ENCODE assay signal across 1 cellular context in the genomic region with DNA sequence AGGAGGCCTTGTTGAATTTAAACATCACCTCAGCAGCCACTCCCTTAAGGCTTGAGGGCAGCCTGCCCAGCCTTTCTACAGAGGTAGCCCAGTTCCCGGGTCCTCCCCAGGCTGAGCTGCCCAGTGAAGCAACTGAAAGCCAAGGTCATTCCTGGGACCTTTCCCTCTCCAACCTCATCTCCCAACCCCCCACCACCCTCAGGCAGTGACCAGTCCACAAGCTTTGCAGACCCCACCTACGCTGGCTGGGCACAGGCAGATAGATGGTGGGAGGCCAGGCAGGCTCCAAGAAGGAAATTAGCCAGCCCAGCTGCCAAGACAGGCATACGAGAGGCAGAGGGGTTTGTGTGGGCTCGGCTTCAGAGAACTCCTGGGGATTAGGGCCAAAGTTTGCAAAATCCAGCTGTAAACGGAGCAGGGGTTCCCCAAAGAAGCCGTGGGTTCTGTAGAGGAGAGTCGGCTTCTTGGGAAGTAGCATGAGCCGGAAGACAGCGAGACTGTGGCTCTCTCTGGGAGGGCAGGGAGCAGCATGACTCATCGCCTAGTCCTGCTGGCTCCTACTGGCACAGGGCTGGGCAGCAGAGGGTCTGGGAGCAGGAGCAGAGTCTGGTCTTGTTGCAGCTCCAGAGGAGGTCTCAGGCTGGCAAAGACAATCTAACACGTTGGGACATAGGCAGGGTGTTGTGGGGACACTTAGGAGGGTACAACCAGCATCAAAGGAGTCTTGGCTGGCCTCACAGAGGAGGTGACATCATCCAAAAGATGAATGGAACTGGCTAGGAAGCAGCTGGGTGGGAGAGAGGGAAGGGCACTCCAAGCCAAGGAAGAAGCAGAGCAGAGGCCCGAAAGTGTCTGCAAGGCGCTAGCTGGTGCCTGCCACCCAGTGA.
TF ChIP-seq lines count a peak whose summit lies in the region.

No MANE protein-coding gene starts in this region.

TF ChIP-seq in K562, 482 proteins besides CTCF, POLR2A, EP300 and RAD21 (continued from another document):
- TF ChIP-seq CEBPB (tag; IDR thresholded peaks at IDR 0.05), result no peak
- no peak for TF ChIP-seq CCNT2 (IDR thresholded peaks at IDR 0.05; ENCODE audit: borderline replicate concordance, extremely low read depth, insufficient read length, low read depth, low read length)
- TF ChIP-seq, protein P1, sequence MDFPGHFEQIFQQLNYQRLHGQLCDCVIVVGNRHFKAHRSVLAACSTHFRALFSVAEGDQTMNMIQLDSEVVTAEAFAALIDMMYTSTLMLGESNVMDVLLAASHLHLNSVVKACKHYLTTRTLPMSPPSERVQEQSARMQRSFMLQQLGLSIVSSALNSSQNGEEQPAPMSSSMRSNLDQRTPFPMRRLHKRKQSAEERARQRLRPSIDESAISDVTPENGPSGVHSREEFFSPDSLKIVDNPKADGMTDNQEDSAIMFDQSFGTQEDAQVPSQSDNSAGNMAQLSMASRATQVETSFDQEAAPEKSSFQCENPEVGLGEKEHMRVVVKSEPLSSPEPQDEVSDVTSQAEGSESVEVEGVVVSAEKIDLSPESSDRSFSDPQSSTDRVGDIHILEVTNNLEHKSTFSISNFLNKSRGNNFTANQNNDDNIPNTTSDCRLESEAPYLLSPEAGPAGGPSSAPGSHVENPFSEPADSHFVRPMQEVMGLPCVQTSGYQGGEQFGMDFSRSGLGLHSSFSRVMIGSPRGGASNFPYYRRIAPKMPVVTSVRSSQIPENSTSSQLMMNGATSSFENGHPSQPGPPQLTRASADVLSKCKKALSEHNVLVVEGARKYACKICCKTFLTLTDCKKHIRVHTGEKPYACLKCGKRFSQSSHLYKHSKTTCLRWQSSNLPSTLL (IDR thresholded peaks at IDR 0.05), result no peak
- TF ChIP-seq ZNF41 (CRISPR knock-in tag; conservative IDR thresholded peaks at IDR 0.05), result no peak
- TF ChIP-seq, protein P2, sequence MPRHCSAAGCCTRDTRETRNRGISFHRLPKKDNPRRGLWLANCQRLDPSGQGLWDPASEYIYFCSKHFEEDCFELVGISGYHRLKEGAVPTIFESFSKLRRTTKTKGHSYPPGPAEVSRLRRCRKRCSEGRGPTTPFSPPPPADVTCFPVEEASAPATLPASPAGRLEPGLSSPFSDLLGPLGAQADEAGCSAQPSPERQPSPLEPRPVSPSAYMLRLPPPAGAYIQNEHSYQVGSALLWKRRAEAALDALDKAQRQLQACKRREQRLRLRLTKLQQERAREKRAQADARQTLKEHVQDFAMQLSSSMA (CRISPR knock-in tag; IDR thresholded peaks at IDR 0.05), result no peak
- no peak for TF ChIP-seq RBM15 (IDR thresholded peaks at IDR 0.05; ENCODE audit: insufficient read depth, low read length)
- TF ChIP-seq ZNF561 (CRISPR knock-in tag; conservative IDR thresholded peaks at IDR 0.05), result no peak
- TF ChIP-seq, protein P3, sequence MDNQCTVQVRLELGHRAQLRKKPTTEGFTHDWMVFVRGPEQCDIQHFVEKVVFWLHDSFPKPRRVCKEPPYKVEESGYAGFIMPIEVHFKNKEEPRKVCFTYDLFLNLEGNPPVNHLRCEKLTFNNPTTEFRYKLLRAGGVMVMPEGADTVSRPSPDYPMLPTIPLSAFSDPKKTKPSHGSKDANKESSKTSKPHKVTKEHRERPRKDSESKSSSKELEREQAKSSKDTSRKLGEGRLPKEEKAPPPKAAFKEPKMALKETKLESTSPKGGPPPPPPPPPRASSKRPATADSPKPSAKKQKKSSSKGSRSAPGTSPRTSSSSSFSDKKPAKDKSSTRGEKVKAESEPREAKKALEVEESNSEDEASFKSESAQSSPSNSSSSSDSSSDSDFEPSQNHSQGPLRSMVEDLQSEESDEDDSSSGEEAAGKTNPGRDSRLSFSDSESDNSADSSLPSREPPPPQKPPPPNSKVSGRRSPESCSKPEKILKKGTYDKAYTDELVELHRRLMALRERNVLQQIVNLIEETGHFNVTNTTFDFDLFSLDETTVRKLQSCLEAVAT (IDR thresholded peaks at IDR 0.05), result no peak
- TF ChIP-seq, protein P4, sequence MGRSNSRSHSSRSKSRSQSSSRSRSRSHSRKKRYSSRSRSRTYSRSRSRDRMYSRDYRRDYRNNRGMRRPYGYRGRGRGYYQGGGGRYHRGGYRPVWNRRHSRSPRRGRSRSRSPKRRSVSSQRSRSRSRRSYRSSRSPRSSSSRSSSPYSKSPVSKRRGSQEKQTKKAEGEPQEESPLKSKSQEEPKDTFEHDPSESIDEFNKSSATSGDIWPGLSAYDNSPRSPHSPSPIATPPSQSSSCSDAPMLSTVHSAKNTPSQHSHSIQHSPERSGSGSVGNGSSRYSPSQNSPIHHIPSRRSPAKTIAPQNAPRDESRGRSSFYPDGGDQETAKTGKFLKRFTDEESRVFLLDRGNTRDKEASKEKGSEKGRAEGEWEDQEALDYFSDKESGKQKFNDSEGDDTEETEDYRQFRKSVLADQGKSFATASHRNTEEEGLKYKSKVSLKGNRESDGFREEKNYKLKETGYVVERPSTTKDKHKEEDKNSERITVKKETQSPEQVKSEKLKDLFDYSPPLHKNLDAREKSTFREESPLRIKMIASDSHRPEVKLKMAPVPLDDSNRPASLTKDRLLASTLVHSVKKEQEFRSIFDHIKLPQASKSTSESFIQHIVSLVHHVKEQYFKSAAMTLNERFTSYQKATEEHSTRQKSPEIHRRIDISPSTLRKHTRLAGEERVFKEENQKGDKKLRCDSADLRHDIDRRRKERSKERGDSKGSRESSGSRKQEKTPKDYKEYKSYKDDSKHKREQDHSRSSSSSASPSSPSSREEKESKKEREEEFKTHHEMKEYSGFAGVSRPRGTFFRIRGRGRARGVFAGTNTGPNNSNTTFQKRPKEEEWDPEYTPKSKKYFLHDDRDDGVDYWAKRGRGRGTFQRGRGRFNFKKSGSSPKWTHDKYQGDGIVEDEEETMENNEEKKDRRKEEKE (IDR thresholded peaks at IDR 0.05; ENCODE audit: borderline replicate concordance in 1 of 2, control insufficient read depth in 1 of 2, low read depth in 2 of 2, low read length in 1 of 2), result no peak
- no peak for TF ChIP-seq CBX1 (IDR thresholded peaks at IDR 0.05; ENCODE audit: low read depth)
- peak; percentile 33; the same call in 1 of the 2 replicates for TF ChIP-seq ARID1B (IDR thresholded peaks at IDR 0.05)
- TF ChIP-seq, protein P5, sequence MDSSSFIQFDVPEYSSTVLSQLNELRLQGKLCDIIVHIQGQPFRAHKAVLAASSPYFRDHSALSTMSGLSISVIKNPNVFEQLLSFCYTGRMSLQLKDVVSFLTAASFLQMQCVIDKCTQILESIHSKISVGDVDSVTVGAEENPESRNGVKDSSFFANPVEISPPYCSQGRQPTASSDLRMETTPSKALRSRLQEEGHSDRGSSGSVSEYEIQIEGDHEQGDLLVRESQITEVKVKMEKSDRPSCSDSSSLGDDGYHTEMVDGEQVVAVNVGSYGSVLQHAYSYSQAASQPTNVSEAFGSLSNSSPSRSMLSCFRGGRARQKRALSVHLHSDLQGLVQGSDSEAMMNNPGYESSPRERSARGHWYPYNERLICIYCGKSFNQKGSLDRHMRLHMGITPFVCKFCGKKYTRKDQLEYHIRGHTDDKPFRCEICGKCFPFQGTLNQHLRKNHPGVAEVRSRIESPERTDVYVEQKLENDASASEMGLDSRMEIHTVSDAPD (CRISPR knock-in tag; IDR thresholded peaks at IDR 0.05), result no peak
- no peak for TF ChIP-seq PHB2 (IDR thresholded peaks at IDR 0.05; ENCODE audit: low read depth)
- TF ChIP-seq ETV1 (tag; conservative IDR thresholded peaks at IDR 0.05; ENCODE audit: low read depth), result peak; percentile 44; the same call in 1 of the 2 replicates
- TF ChIP-seq ZNF584 (CRISPR knock-in tag; IDR thresholded peaks at IDR 0.05; ENCODE audit: low read depth), result no peak
- TF ChIP-seq, protein P6, sequence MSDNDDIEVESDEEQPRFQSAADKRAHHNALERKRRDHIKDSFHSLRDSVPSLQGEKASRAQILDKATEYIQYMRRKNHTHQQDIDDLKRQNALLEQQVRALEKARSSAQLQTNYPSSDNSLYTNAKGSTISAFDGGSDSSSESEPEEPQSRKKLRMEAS (CRISPR knock-in tag; IDR thresholded peaks at IDR 0.05), result peak; percentile 42
- TF ChIP-seq NFE2 (IDR thresholded peaks at IDR 0.05; ENCODE audit: low read depth), result peak; percentile 38; the same call in 1 of the 2 replicates
- TF ChIP-seq NFATC3 (IDR thresholded peaks at IDR 0.05), result no peak
- TF ChIP-seq TAF1 (IDR thresholded peaks at IDR 0.05; ENCODE audit: control insufficient read depth, extremely low read depth, insufficient read depth, low read length, severe bottlenecking), result no peak
- TF ChIP-seq, protein P7, sequence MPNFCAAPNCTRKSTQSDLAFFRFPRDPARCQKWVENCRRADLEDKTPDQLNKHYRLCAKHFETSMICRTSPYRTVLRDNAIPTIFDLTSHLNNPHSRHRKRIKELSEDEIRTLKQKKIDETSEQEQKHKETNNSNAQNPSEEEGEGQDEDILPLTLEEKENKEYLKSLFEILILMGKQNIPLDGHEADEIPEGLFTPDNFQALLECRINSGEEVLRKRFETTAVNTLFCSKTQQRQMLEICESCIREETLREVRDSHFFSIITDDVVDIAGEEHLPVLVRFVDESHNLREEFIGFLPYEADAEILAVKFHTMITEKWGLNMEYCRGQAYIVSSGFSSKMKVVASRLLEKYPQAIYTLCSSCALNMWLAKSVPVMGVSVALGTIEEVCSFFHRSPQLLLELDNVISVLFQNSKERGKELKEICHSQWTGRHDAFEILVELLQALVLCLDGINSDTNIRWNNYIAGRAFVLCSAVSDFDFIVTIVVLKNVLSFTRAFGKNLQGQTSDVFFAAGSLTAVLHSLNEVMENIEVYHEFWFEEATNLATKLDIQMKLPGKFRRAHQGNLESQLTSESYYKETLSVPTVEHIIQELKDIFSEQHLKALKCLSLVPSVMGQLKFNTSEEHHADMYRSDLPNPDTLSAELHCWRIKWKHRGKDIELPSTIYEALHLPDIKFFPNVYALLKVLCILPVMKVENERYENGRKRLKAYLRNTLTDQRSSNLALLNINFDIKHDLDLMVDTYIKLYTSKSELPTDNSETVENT (CRISPR knock-in tag; IDR thresholded peaks at IDR 0.05), result no peak
- TF ChIP-seq NCOA4 (IDR thresholded peaks at IDR 0.05; ENCODE audit: partially characterized antibody), result no peak
- TF ChIP-seq FOS (IDR thresholded peaks at IDR 0.05; ENCODE audit: extremely low read depth, insufficient read length), result no peak
- no peak for TF ChIP-seq POLR2G (IDR thresholded peaks at IDR 0.05; ENCODE audit: low read depth, low read length)
- TF ChIP-seq YBX1 (IDR thresholded peaks at IDR 0.05), result no peak
- TF ChIP-seq TEAD4 (IDR thresholded peaks at IDR 0.05; ENCODE audit: low read length), result no peak
- no peak for TF ChIP-seq TEAD4 (CRISPR knock-in tag; IDR thresholded peaks at IDR 0.05; ENCODE audit: borderline replicate concordance)
- TF ChIP-seq FIP1L1 (IDR thresholded peaks at IDR 0.05; ENCODE audit: low read depth, low read length, poor library complexity, severe bottlenecking), result no peak
- TF ChIP-seq NONO (IDR thresholded peaks at IDR 0.05; ENCODE audit: low read depth in 2 of 2, low read length in 1 of 2), result no peak
- no peak for TF ChIP-seq ZNF785 (CRISPR knock-in tag; IDR thresholded peaks at IDR 0.05)
- no peak for TF ChIP-seq LEF1 (IDR thresholded peaks at IDR 0.05)
- no peak for TF ChIP-seq RFX5 (IDR thresholded peaks at IDR 0.05; ENCODE audit: low read depth, low read length)
- TF ChIP-seq ZNF507 (tag; conservative IDR thresholded peaks at IDR 0.05), result no peak
- no peak for TF ChIP-seq ZNF699 (CRISPR knock-in tag; IDR thresholded peaks at IDR 0.05; ENCODE audit: insufficient replicate concordance)
- no peak for TF ChIP-seq HNRNPUL1 (IDR thresholded peaks at IDR 0.05; ENCODE audit: low read length)
- no peak for TF ChIP-seq PCBP1 (IDR thresholded peaks at IDR 0.05; ENCODE audit: low read depth, low read length, poor library complexity, severe bottlenecking)
- peak; percentile 81 for TF ChIP-seq FOSL1 (tag; conservative IDR thresholded peaks at IDR 0.05)
- TF ChIP-seq HDGF (IDR thresholded peaks at IDR 0.05), result no peak
- no peak for TF ChIP-seq ZBED1 (IDR thresholded peaks at IDR 0.05)
- no peak for TF ChIP-seq ZNF444 (CRISPR knock-in tag; IDR thresholded peaks at IDR 0.05)
- TF ChIP-seq CAMTA2 (CRISPR knock-in tag; conservative IDR thresholded peaks at IDR 0.05), result no peak
